Comparison of ENCODE assay signal across 20 cellular contexts in genomic region chr6:165755583-165755982, GRCh38.
"Had no signal": no experiment of that assay in that cellular context is flagged by ENCODE, and none has a peak within 500 bp of the region (broad histone marks: within the 10 kb centered on the region; RNA-seq: fewer than 3 reads in every experiment).

No MANE protein-coding gene starts in this region.

- H3K36me3 Mint-ChIP-seq: activated naive CD4-positive, alpha-beta T cell treated with anti-CD3 and anti-CD28 coated beads, Interleukin-2, amount 10 ng/mL, durations not matched to agents 7 days and 5 days; type B pancreatic cell had no signal

- FAIRE-seq: endothelial cell of umbilical vein, islet of Langerhans had no signal

- H3K4me3 ChIP-seq: breast epithelium, esophagus squamous epithelium, psoas muscle, testis had no signal

- H3K27ac Mint-ChIP-seq: activated naive CD4-positive, alpha-beta T cell treated with anti-CD3 and anti-CD28 coated beads, Interleukin-2, amount 10 ng/mL, durations not matched to agents 7 days and 5 days; activated naive CD8-positive, alpha-beta T cell treated with anti-CD3 and anti-CD28 coated beads, Interleukin-2, amount 50 U/mL, for 24 hours; nephron progenitor cell; type B pancreatic cell had no signal

- H3K27me3 ChIP-seq: breast epithelium, esophagus squamous epithelium, testis had no signal

- H3K9me3 ChIP-seq: breast epithelium, esophagus squamous epithelium, psoas muscle, testis had no signal

- H3K27ac ChIP-seq: breast epithelium, esophagus squamous epithelium, psoas muscle, testis had no signal

- H3K4me1 ChIP-seq: breast epithelium, esophagus squamous epithelium, psoas muscle, testis had no signal

- H3K36me3 ChIP-seq: breast epithelium, esophagus squamous epithelium had no signal

- ATAC-seq: activated naive CD8-positive, alpha-beta T cell treated with anti-CD3 and anti-CD28 coated beads, Interleukin-2, amount 50 U/mL, for 24 hours; activated T-cell treated with anti-CD3 and anti-CD28 coated beads, Interleukin-2, amount 50 U/mL, for 4 hours; left colon; psoas muscle; right cardiac atrium had no signal

- DNase-seq: activated CD4-positive, alpha-beta T cell treated with anti-CD3 and anti-CD28 coated beads, Interleukin-2, amount 50 U/mL, for 1 hour; activated CD4-positive, CD25-positive, alpha-beta regulatory T cell treated with anti-CD3 and anti-CD28 coated beads, Interleukin-2, amount 50 U/mL, for 72 hours; activated CD8-positive, alpha-beta memory T cell treated with anti-CD3 and anti-CD28 coated beads, Interleukin-2, amount 50 U/mL, for 4 hours; activated naive CD4-positive, alpha-beta T cell treated with anti-CD3 and anti-CD28 coated beads, Interleukin-2, amount 10 ng/mL, durations not matched to agents 7 days and 5 days; activated naive CD8-positive, alpha-beta T cell treated with anti-CD3 and anti-CD28 coated beads, Interleukin-2, amount 50 U/mL, for 24 hours; activated T-cell treated with anti-CD3 and anti-CD28 coated beads, Interleukin-2, amount 50 U/mL, for 4 hours; anterior cingulate cortex; effector CD4-positive, alpha-beta T cell; esophagus squamous epithelium; left colon; nephron progenitor cell; psoas muscle; right cardiac atrium; stimulated activated CD4-positive, alpha-beta T cell treated with anti-CD3 and anti-CD28 coated beads, Interleukin-2, amount 100 ng/mL, for 24 hours; T1000; testis had no signal

- H3K9me3 Mint-ChIP-seq: activated naive CD4-positive, alpha-beta T cell treated with anti-CD3 and anti-CD28 coated beads, Interleukin-2, amount 10 ng/mL, durations not matched to agents 7 days and 5 days; activated naive CD8-positive, alpha-beta T cell treated with anti-CD3 and anti-CD28 coated beads, Interleukin-2, amount 50 U/mL, for 24 hours; activated T-cell treated with anti-CD3 and anti-CD28 coated beads, Interleukin-2, amount 50 U/mL, for 4 hours; type B pancreatic cell had no signal

- H3K4me3 Mint-ChIP-seq: activated naive CD4-positive, alpha-beta T cell treated with anti-CD3 and anti-CD28 coated beads, Interleukin-2, amount 10 ng/mL, durations not matched to agents 7 days and 5 days; activated naive CD8-positive, alpha-beta T cell treated with anti-CD3 and anti-CD28 coated beads, Interleukin-2, amount 50 U/mL, for 24 hours; activated T-cell treated with anti-CD3 and anti-CD28 coated beads, Interleukin-2, amount 50 U/mL, for 4 hours; nephron progenitor cell; type B pancreatic cell had no signal

- H3K4me1 Mint-ChIP-seq: activated naive CD4-positive, alpha-beta T cell treated with anti-CD3 and anti-CD28 coated beads, Interleukin-2, amount 10 ng/mL, durations not matched to agents 7 days and 5 days; activated naive CD8-positive, alpha-beta T cell treated with anti-CD3 and anti-CD28 coated beads, Interleukin-2, amount 50 U/mL, for 24 hours had no signal
